Comparison of ENCODE assay signal across 8 cellular contexts in the genomic region with DNA sequence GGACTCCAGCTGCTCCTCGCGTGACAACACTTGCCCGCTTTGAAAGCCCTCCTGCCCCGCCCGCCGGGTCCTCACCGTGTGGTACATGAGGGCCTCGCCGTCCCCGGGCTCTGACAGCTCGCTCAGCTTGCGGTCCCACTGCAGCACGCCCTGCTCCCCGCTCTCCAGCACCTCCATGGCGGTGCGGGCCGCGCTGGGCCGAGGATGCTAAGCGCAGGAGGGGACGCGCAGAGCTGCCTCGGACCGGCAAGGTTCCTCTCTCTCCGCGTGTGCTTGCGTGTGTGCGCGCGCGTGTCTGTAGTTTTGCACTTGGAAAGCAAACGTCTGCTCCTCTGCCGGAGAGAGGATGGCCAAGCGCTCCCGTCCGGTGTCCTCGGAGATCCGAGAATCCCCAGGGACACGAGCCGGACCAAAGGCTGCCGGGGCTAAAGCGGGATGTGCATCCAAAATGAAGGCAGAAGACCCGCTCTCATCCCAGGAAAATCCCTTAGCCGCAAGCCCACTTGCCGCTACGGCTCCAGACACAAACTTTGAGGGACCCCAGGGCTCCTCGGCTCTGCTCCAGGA. TPM values are rescaled to one million over a fixed set of nuclear protein-coding genes. Genes with fewer than 3 reads are reported as not detected.
DNase-seq lines count a peak whose midpoint lies in the region; ATAC-seq and TF ChIP-seq lines count a peak whose summit lies in the region.

TSS of gene CREB3L2 (minus strand) at position 558 of the 567 bp plus-strand sequence. CDS start at position 177, 381 bp downstream.

- no peaks in the 10 kb centered on the region for H3K9me3 Mint-ChIP-seq in activated CD4-positive, alpha-beta memory T cell treated with anti-CD3 and anti-CD28 coated beads for 36 hours

- WGBS in mesenchymal stem cell: under 1% methylated on average over 47 of the region's 47 CpGs

- H3K14ac ChIP-seq in mesenchymal stem cell (ENCODE audit: low read length in 2 of 2): peak within 1 kb of the TSS in 1 of 2 experiments; percentile 99

- H3K18ac ChIP-seq in mesenchymal stem cell (ENCODE audit: low read depth in 1 of 2, low read length in 2 of 2): peak within 1 kb of the TSS; percentile 92 to 96

- H3K79me1 ChIP-seq in mesenchymal stem cell (replicated peaks; ENCODE audit: low read length, poor library complexity, severe bottlenecking): no peaks in the 10 kb centered on the region

- DNase-seq in NCI-H2171 (lab: John Stamatoyannopoulos, UW) (peak; percentile 42), ecto neural progenitor cell (ENCODE audit: low spot score) (peak; percentile 82), mesenchymal stem cell (peak; percentile 88), Ammon's horn (ENCODE audit: low spot score) (no peak)
- peak; percentile 79 for DNase-seq in activated CD4-positive, alpha-beta memory T cell treated with anti-CD3 and anti-CD28 coated beads for 36 hours
- DNase-seq in stimulated activated CD8-positive, alpha-beta memory T cell treated with anti-CD3 and anti-CD28 coated beads, Interleukin-15, amount 100 ng/mL, for 24 hours (ENCODE audit: low read depth): peak; percentile 20

- H2BK15ac ChIP-seq in mesenchymal stem cell (ENCODE audit: low read depth, poor library complexity, severe bottlenecking): peak within 1 kb of the TSS; percentile 29

- peak within 1 kb of the TSS; percentile 96 for H3K27ac ChIP-seq in mesenchymal stem cell (ENCODE audit: low read length, poor library complexity, severe bottlenecking)

- CTCF ChIA-PET in activated CD4-positive, alpha-beta memory T cell treated with anti-CD3 and anti-CD28 coated beads for 36 hours (lab: Charles Lee): interaction anchor here (0.6 to 15.3 kb wide), 27 partner anchors 9 to 885 kb away, joined by 3 to 433 read pairs (median 5); partner anchors contain the start of gene TRIM24

- H4K91ac ChIP-seq in mesenchymal stem cell (ENCODE audit: low read length): peak within 1 kb of the TSS; percentile 88

- peak; percentile 22 for ATAC-seq in HG02588 (IDR thresholded peaks at IDR 0.05; ENCODE audit: unreplicated experiment)

- POLR2A ChIA-PET in activated CD4-positive, alpha-beta memory T cell treated with anti-CD3 and anti-CD28 coated beads for 36 hours (lab: Charles Lee): interaction anchor here (0.7 to 1.7 kb wide), 4 partner anchors 9 to 98 kb away, joined by 3 to 8 read pairs (median 3); no protein-coding TSS in a partner anchor

- peak within 1 kb of the TSS; percentile 20 for H2BK120ac ChIP-seq in mesenchymal stem cell (ENCODE audit: low read depth, low read length)

- no peaks in the 10 kb centered on the region for H3K27me3 Mint-ChIP-seq in activated CD4-positive, alpha-beta memory T cell treated with anti-CD3 and anti-CD28 coated beads for 36 hours

- peak within 1 kb of the TSS; percentile 96 to 98 for H3K4me3 ChIP-seq in mesenchymal stem cell (ENCODE audit: insufficient read depth in 1 of 2, low read depth in 1 of 2, low read length in 2 of 2)

- peak within 1 kb of the TSS; percentile 80 for H4K8ac ChIP-seq in mesenchymal stem cell (ENCODE audit: low read length)

- H3K9ac ChIP-seq in mesenchymal stem cell (ENCODE audit: low read length): peak within 1 kb of the TSS; percentile 99

- H3K9me3 ChIP-seq in mesenchymal stem cell (ENCODE audit: control insufficient read depth, low read length): no peaks in the 10 kb centered on the region

- peak within 1 kb of the TSS; percentile 57 for H2AK5ac ChIP-seq in mesenchymal stem cell (ENCODE audit: low read length, severe bottlenecking)

- peaks cover 9% of the 10 kb centered on the region for H3K36me3 Mint-ChIP-seq in activated CD4-positive, alpha-beta memory T cell treated with anti-CD3 and anti-CD28 coated beads for 36 hours

- peak within 1 kb of the TSS in 1 of 2 experiments; percentile 70 for H2BK12ac ChIP-seq in mesenchymal stem cell (ENCODE audit: low read length in 2 of 2)

- H2AFZ ChIP-seq in mesenchymal stem cell (ENCODE audit: low read depth, low read length): peak within 1 kb of the TSS; percentile 60

- H3K4ac ChIP-seq in mesenchymal stem cell (ENCODE audit: low read depth in 1 of 2, low read length in 2 of 2): peak within 1 kb of the TSS; percentile 75 to 85

- H3K27ac Mint-ChIP-seq in activated CD4-positive, alpha-beta memory T cell treated with anti-CD3 and anti-CD28 coated beads for 36 hours: peak within 1 kb of the TSS; percentile 87

- peak within 1 kb of the TSS; percentile 94 for H3K4me3 Mint-ChIP-seq in activated CD4-positive, alpha-beta memory T cell treated with anti-CD3 and anti-CD28 coated beads for 36 hours

- H3K23ac ChIP-seq in mesenchymal stem cell (ENCODE audit: low read length in 2 of 2): peak within 1 kb of the TSS in 1 of 2 experiments; percentile 81

- peak; percentile 48 for TF ChIP-seq POLR2A in GM15510 (IDR thresholded peaks at IDR 0.05; ENCODE audit: borderline replicate concordance, extremely low read depth, insufficient read length)

- H3K4me2 ChIP-seq in mesenchymal stem cell (ENCODE audit: low read length, poor library complexity, severe bottlenecking): peak within 1 kb of the TSS; percentile 64

- intact Hi-C loops in activated CD4-positive, alpha-beta memory T cell treated with anti-CD3 and anti-CD28 coated beads for 36 hours (cut with micrococcal nuclease): loop anchor here (1.0 to 5.0 kb wide), 7 partner anchors 9 to 876 kb away; partner anchors contain the start of gene TRIM24

- no peaks in the 10 kb centered on the region for H3K27me3 ChIP-seq in mesenchymal stem cell (ENCODE audit: control insufficient read depth in 1 of 2, insufficient read depth in 1 of 2, low read length in 2 of 2)

- H3K4me1 Mint-ChIP-seq in activated CD4-positive, alpha-beta memory T cell treated with anti-CD3 and anti-CD28 coated beads for 36 hours (ENCODE audit: low read depth): peaks cover 37% of the 10 kb centered on the region

- peaks cover 4% of the 10 kb centered on the region for H3K4me1 ChIP-seq in mesenchymal stem cell (ENCODE audit: control insufficient read depth, insufficient read depth, low read depth, low read length)

- H3K36me3 ChIP-seq in mesenchymal stem cell (ENCODE audit: control insufficient read depth in 1 of 2, insufficient read depth in 2 of 2, low read depth in 1 of 2, low read length in 2 of 2): no peaks in the 10 kb centered on the region

- peak within 1 kb of the TSS; percentile 77 for H2BK5ac ChIP-seq in mesenchymal stem cell (ENCODE audit: low read depth, low read length, poor library complexity, severe bottlenecking)

RNA-seq across cellular contexts. Expression of gene CREB3L2, which starts in this region (rescaled TPM):
- 10 to 100 TPM; 36.1 to 39.4 TPM for total RNA-seq in activated CD4-positive, alpha-beta memory T cell treated with anti-CD3 and anti-CD28 coated beads for 36 hours
- 52.7 TPM for polyA plus RNA-seq in mesenchymal stem cell (2013, experiment 1 of 2)
- polyA plus RNA-seq in mesenchymal stem cell (2013, experiment 2 of 2): 51.1 TPM
